In the genomic region with DNA sequence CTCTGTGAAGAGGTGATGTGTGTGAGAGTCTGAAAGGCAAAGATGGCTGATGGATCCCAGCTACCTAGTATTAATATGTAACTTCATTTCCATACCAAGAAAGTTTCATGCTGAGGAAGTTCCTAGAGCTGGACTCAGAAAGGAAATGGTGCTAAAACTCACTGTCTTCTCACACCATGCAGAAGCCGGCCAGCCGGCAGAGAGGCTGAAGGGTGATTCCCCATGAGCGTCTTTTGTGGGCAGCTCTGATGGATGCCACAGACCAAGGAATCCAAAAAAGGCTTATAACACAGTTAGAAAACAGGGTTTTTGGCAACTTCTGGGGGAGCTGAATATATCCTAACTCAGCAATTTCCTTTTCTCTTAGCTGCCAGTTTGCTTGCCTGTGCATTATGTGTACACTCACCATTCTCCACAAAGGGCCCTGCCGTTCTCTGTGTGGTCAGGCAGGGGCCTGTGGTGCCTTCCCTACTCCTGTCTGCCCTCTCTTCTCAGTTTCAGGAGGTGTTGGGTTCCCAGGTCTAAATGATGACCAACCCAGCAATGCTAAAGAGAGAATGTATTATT, we compare ENCODE assay signal across 16 cellular contexts.
"Had no signal": no experiment of that assay in that cellular context is flagged by ENCODE, and none has a peak within 500 bp of the region (broad histone marks: within the 10 kb centered on the region; RNA-seq: fewer than 3 reads in every experiment).

No MANE protein-coding gene starts in this region.

- H3K36me3 ChIP-seq: ascending aorta had no signal

- H3K27me3 ChIP-seq: ascending aorta had no signal

- ATAC-seq: activated CD8-positive, alpha-beta T cell treated with anti-CD3 and anti-CD28 coated beads for 36 hours; body of pancreas; T-helper 17 cell had no signal

- H3K9me3 ChIP-seq: ascending aorta, body of pancreas had no signal

- H3K4me3 ChIP-seq: ascending aorta, body of pancreas had no signal

- H3K27ac ChIP-seq: ascending aorta, body of pancreas, VCaP had no signal

- DNase-seq: activated CD4-positive, CD25-positive, alpha-beta regulatory T cell; activated CD8-positive, alpha-beta memory T cell treated with anti-CD3 and anti-CD28 coated beads, Interleukin-2, amount 50 U/mL, for 4 hours; activated CD8-positive, alpha-beta T cell treated with anti-CD3 and anti-CD28 coated beads for 36 hours; activated effector memory CD4-positive, alpha-beta T cell treated with Interleukin-2 at 50 U/mL for 16 hours; activated naive CD4-positive, alpha-beta T cell; body of pancreas; central memory CD4-positive, alpha-beta T cell; NCI-H1092; NCI-H1694 treated with DMSO at 0.1 percent for 48 hours; NCI-H2029 treated with DMSO at 0.1 percent for 48 hours; NCI-H510A treated with DMSO at 0.1 percent for 48 hours; SHP77 treated with DMSO at 0.1 percent for 48 hours; T-helper 17 cell; T-helper 9 cell had no signal
